ENCODE assay signal across 3 cellular contexts in the genomic region with DNA sequence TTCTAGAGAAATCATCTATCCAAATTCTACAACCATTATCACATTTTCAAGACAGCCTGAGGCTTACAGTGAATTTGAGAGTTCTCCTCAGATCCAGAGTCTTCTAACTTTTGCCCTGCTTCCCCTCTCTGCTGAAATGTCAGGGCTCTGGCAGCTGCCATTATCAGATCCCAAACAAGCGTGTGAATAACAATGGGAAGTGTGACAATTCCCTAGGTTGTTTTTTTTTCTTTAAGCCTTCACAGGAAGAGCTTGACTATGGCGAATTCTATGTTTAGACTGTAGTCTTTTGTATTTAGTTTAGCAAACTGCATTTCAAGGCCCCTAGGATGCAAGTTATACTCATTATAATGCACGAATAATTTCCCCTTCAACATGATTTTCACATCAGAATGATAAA.
TF ChIP-seq lines count a peak whose summit lies in the region.

No MANE protein-coding gene starts in this region.

TF ChIP-seq in liver, 16 proteins besides CTCF, POLR2A, EP300 and RAD21:
- no peak for TF ChIP-seq SP1 (IDR thresholded peaks at IDR 0.05)
- no peak for TF ChIP-seq NR2F2 (IDR thresholded peaks at IDR 0.05)
- peak; percentile 13 for TF ChIP-seq YY1 (IDR thresholded peaks at IDR 0.05)

TF ChIP-seq in HepG2, 621 proteins besides CTCF, POLR2A, EP300 and RAD21:
- no peak for TF ChIP-seq MIER2 (CRISPR knock-in tag; IDR thresholded peaks at IDR 0.05)
- no peak for TF ChIP-seq ZNF7 (CRISPR knock-in tag; IDR thresholded peaks at IDR 0.05)
- TF ChIP-seq, protein P1, sequence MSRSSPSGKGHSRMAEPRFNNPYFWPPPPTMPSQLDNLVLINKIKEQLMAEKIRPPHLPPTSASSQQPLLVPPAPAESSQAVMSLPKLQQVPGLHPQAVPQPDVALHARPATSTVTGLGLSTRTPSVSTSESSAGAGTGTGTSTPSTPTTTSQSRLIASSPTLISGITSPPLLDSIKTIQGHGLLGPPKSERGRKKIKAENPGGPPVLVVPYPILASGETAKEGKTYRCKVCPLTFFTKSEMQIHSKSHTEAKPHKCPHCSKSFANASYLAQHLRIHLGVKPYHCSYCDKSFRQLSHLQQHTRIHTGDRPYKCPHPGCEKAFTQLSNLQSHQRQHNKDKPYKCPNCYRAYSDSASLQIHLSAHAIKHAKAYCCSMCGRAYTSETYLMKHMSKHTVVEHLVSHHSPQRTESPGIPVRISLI (CRISPR knock-in tag; IDR thresholded peaks at IDR 0.05; ENCODE audit: borderline replicate concordance), result no peak
- no peak for TF ChIP-seq CAMTA2 (CRISPR knock-in tag; IDR thresholded peaks at IDR 0.05; ENCODE audit: borderline replicate concordance)
- TF ChIP-seq HOXD1 (CRISPR knock-in tag; IDR thresholded peaks at IDR 0.05), result no peak
- no peak for TF ChIP-seq RBM22 (optimal IDR thresholded peaks at IDR 0.05; ENCODE audit: low read length)
- TF ChIP-seq, protein P2, sequence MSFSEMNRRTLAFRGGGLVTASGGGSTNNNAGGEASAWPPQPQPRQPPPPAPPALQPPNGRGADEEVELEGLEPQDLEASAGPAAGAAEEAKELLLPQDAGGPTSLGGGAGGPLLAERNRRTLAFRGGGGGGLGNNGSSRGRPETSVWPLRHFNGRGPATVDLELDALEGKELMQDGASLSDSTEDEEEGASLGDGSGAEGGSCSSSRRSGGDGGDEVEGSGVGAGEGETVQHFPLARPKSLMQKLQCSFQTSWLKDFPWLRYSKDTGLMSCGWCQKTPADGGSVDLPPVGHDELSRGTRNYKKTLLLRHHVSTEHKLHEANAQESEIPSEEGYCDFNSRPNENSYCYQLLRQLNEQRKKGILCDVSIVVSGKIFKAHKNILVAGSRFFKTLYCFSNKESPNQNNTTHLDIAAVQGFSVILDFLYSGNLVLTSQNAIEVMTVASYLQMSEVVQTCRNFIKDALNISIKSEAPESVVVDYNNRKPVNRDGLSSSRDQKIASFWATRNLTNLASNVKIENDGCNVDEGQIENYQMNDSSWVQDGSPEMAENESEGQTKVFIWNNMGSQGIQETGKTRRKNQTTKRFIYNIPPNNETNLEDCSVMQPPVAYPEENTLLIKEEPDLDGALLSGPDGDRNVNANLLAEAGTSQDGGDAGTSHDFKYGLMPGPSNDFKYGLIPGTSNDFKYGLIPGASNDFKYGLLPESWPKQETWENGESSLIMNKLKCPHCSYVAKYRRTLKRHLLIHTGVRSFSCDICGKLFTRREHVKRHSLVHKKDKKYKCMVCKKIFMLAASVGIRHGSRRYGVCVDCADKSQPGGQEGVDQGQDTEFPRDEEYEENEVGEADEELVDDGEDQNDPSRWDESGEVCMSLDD (CRISPR knock-in tag; IDR thresholded peaks at IDR 0.05; ENCODE audit: borderline replicate concordance), result no peak
- no peak for TF ChIP-seq MAFG (CRISPR knock-in tag; IDR thresholded peaks at IDR 0.05)

TF ChIP-seq in endothelial cell of umbilical vein, 7 proteins besides CTCF, POLR2A, EP300 and RAD21:
- TF ChIP-seq POLR2AphosphoS5 (IDR thresholded peaks at IDR 0.05; ENCODE audit: insufficient read depth, low read depth, low read length) (no peak), GATA2 (IDR thresholded peaks at IDR 0.05; ENCODE audit: insufficient read depth, insufficient read length, low read depth, low read length) (peak; percentile 77)
